In genomic region chr2:30115981-30116285, GRCh38 we compare ENCODE assay signal across 1 cellular context.
TF ChIP-seq lines count a peak whose summit lies in the region.

No MANE protein-coding gene starts in this region.

TF ChIP-seq in K562, 482 proteins besides CTCF, POLR2A, EP300 and RAD21 (continued from another document):
- TF ChIP-seq NR0B1 (IDR thresholded peaks at IDR 0.05; ENCODE audit: partially characterized antibody) (no peak), NFE2L1 (tag; IDR thresholded peaks at IDR 0.05; ENCODE audit: borderline replicate concordance, low read depth) (no peak), CBFA2T3 (IDR thresholded peaks at IDR 0.05) (no peak), XRCC3 (IDR thresholded peaks at IDR 0.05) (no peak), RBFOX2 (IDR thresholded peaks at IDR 0.05; ENCODE audit: low read depth, low read length) (no peak), SUPT5H (IDR thresholded peaks at IDR 0.05) (no peak), ELF2 (CRISPR knock-in tag; IDR thresholded peaks at IDR 0.05) (no peak), LEF1 (IDR thresholded peaks at IDR 0.05) (no peak), POLR3G (IDR thresholded peaks at IDR 0.05; ENCODE audit: extremely low read depth, insufficient read length, insufficient replicate concordance) (no peak), TEAD1 (CRISPR knock-in tag; IDR thresholded peaks at IDR 0.05) (no peak)
